Comparison of ENCODE assay signal across 17 cellular contexts in genomic region chr4:155367608-155368007, GRCh38. TPM values are rescaled to one million over a fixed set of nuclear protein-coding genes. Genes with fewer than 3 reads are reported as not detected.
DNase-seq lines count a peak whose midpoint lies in the region; ATAC-seq, FAIRE-seq and TF ChIP-seq lines count a peak whose summit lies in the region.
"Had no signal": no experiment of that assay in that cellular context is flagged by ENCODE, and none has a peak within 500 bp of the region (broad histone marks: within the 10 kb centered on the region; RNA-seq: fewer than 3 reads in every experiment).

No MANE protein-coding gene starts in this region.

- peaks cover 0 to 2% (median 0%) of the 10 kb centered on the region in 6 donors for H3K9me3 Mint-ChIP-seq in immature natural killer cell
- H3K9me3 Mint-ChIP-seq: activated T-cell treated with anti-CD3 and anti-CD28 coated beads, Interleukin-2, amount 50 U/mL, for 24 hours; naive thymus-derived CD8-positive, alpha-beta T cell; type B pancreatic cell had no signal

- no peaks in the 10 kb centered on the region for H3K4me1 Mint-ChIP-seq in immature natural killer cell

- H3K36me3 Mint-ChIP-seq in immature natural killer cell: peaks cover 22 to 28% (median 24%) of the 10 kb centered on the region in 3 donors

- peak; percentile 18 for DNase-seq in bronchial epithelial cell (ENCODE audit: low read depth)
- DNase-seq in activated CD4-positive, alpha-beta T cell treated with anti-CD3 and anti-CD28 coated beads for 1 hour: no peak
- DNase-seq in COR-L47 (lab: John Stamatoyannopoulos, UW): no peak
- no peak for DNase-seq in left colon
- no peak for DNase-seq in immature natural killer cell
- DNase-seq: activated T-cell treated with anti-CD3 and anti-CD28 coated beads, Interleukin-2, amount 50 U/mL, for 24 hours; amniotic stem cell; cortex of kidney; naive thymus-derived CD8-positive, alpha-beta T cell; NCI-H1694 treated with DMSO at 0.1 percent for 48 hours; NCI-H526; T-helper 1 cell had no signal

- H3K36me3 ChIP-seq in bronchial epithelial cell (ENCODE audit: control insufficient read depth, insufficient read depth, low read length): peaks cover 2% of the 10 kb centered on the region

- FAIRE-seq in bronchial epithelial cell (lab: Jason Lieb, UNC): no peak
- FAIRE-seq: H54 had no signal

- TF ChIP-seq CTCF in bronchial epithelial cell (IDR thresholded peaks at IDR 0.05; ENCODE audit: insufficient read depth, low read length, severe bottlenecking): no peak

- no peaks in the 10 kb centered on the region for H3K27me3 ChIP-seq in bronchial epithelial cell (ENCODE audit: control insufficient read depth, insufficient read depth, low read length)

- no peak overlapping the region for H3K4me3 ChIP-seq in bronchial epithelial cell (ENCODE audit: low read depth, low read length)

- intact Hi-C loops in left colon (cut with DNase I, micrococcal nuclease): no loop called here

- H3K27me3 Mint-ChIP-seq in immature natural killer cell (ENCODE audit: low read depth in 3 of 3): no peaks in the 10 kb centered on the region
- H3K27me3 Mint-ChIP-seq: activated T-cell treated with anti-CD3 and anti-CD28 coated beads, Interleukin-2, amount 50 U/mL, for 24 hours; naive thymus-derived CD8-positive, alpha-beta T cell; type B pancreatic cell had no signal

- H3K4me3 Mint-ChIP-seq in immature natural killer cell: no peak overlapping the region
- H3K4me3 Mint-ChIP-seq: activated T-cell treated with anti-CD3 and anti-CD28 coated beads, Interleukin-2, amount 50 U/mL, for 24 hours; naive thymus-derived CD8-positive, alpha-beta T cell; type B pancreatic cell had no signal

- no peak overlapping the region for H3K27ac Mint-ChIP-seq in immature natural killer cell
- H3K27ac Mint-ChIP-seq: activated T-cell treated with anti-CD3 and anti-CD28 coated beads, Interleukin-2, amount 50 U/mL, for 24 hours; type B pancreatic cell had no signal

- ATAC-seq in GM18858 (IDR thresholded peaks at IDR 0.05; ENCODE audit: unreplicated experiment): peak; percentile 73
- ATAC-seq in GM21515 (IDR thresholded peaks at IDR 0.05; ENCODE audit: unreplicated experiment): peak; percentile 49
- peak; percentile 50 for ATAC-seq in HG03025 (IDR thresholded peaks at IDR 0.05; ENCODE audit: low FRiP score, unreplicated experiment)
- ATAC-seq in left colon: no peak
- ATAC-seq: naive thymus-derived CD8-positive, alpha-beta T cell had no signal

RNA-seq across cellular contexts. Expression of gene MAP9, which starts 9.2 kb away (rescaled TPM):
- total RNA-seq in bronchial epithelial cell: 3.6 and 4.2 TPM in 2 replicates
- 1 to 10 TPM; 1.0 to 3.7 TPM for total RNA-seq in left colon
- polyA plus RNA-seq in immature natural killer cell: 1 to 10 TPM in 2 of 3 donors, not detected in 1; 2.1 to 3.3 TPM
